ENCODE assay signal across 1 cellular context in the genomic region with DNA sequence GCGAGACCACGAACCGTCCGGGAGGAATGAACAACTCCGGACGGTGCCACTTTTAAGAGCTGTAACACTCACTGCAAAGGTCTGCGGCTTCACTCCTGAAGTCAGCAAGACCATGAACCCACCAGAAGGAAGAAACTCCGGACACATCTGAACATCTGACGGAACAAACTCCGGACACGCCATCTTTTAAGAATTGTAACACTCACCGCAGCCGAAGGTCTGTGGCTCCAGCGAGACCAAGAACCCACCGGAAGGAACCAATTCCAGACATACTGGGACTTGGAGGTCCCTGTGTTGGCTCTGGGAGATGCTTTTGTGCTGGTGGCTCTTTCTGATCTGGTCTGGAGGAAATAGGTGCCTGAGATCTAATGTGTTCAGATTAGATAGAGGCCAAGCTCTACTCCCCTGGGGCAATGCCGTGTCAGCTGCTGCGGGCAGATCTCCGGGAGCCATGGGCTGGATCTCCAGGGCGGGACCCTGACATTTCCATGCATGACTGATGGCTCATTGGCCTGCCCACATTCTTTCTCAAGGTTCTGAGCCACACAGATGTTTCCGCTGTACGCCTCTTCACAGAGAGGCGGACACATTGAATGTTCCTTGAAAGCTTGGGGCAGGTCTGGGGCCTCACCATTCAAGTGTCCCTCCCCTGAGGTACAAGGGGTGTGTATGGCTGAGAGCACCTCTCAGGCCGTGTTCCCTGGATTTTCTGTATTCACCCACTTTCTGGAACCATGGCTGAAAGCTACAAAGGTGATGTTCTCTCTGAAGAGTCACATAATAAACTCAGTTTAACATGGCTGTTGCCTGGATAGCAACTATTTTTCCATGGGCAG.
TF ChIP-seq lines count a peak whose summit lies in the region.

No MANE protein-coding gene starts in this region.

TF ChIP-seq in K562, 482 proteins besides CTCF, POLR2A, EP300 and RAD21 (continued from another document):
- peak; percentile 69 for TF ChIP-seq RBFOX2 (IDR thresholded peaks at IDR 0.05; ENCODE audit: low read depth, low read length)
- TF ChIP-seq ZNF134 (CRISPR knock-in tag; conservative IDR thresholded peaks at IDR 0.05): peak; percentile 26; the same call in 1 of the 2 replicates
- 0 out of 2 replicates have a peak, but pooled peaks have one; percentile 49 for TF ChIP-seq RB1 (IDR thresholded peaks at IDR 0.05; ENCODE audit: low read depth)
- TF ChIP-seq SMARCE1 (IDR thresholded peaks at IDR 0.05): peak; percentile 94
- TF ChIP-seq, protein P1, sequence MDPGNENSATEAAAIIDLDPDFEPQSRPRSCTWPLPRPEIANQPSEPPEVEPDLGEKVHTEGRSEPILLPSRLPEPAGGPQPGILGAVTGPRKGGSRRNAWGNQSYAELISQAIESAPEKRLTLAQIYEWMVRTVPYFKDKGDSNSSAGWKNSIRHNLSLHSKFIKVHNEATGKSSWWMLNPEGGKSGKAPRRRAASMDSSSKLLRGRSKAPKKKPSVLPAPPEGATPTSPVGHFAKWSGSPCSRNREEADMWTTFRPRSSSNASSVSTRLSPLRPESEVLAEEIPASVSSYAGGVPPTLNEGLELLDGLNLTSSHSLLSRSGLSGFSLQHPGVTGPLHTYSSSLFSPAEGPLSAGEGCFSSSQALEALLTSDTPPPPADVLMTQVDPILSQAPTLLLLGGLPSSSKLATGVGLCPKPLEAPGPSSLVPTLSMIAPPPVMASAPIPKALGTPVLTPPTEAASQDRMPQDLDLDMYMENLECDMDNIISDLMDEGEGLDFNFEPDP (CRISPR knock-in tag; IDR thresholded peaks at IDR 0.05): peak; percentile 74; the same call in 1 of the 2 replicates
- TF ChIP-seq POLR2AphosphoS5 (IDR thresholded peaks at IDR 0.05; ENCODE audit: control insufficient read depth, insufficient read depth, low read depth, low read length): peak; percentile 98
- TF ChIP-seq U2AF2 (optimal IDR thresholded peaks at IDR 0.05; ENCODE audit: low read depth, low read length): no peak
- 0 out of 4 replicates have a peak, but pooled peaks have one; percentile 72 to 75 for TF ChIP-seq SIN3A (IDR thresholded peaks at IDR 0.05; ENCODE audit: borderline replicate concordance in 2 of 2, control insufficient read depth in 1 of 2, low read depth in 2 of 2, low read length in 2 of 2)
- TF ChIP-seq, protein P2, sequence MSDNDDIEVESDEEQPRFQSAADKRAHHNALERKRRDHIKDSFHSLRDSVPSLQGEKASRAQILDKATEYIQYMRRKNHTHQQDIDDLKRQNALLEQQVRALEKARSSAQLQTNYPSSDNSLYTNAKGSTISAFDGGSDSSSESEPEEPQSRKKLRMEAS (CRISPR knock-in tag; IDR thresholded peaks at IDR 0.05): peak; percentile 89
- TF ChIP-seq PML (IDR thresholded peaks at IDR 0.05; ENCODE audit: low read length): peak; percentile 98
- TF ChIP-seq NCOR1 (IDR thresholded peaks at IDR 0.05): peak; percentile 98
- TF ChIP-seq ZNF347 (CRISPR knock-in tag; IDR thresholded peaks at IDR 0.05; ENCODE audit: low read depth): no peak
- peak; percentile 86 for TF ChIP-seq ZEB2 (IDR thresholded peaks at IDR 0.05)
- peak; percentile 37 for TF ChIP-seq MXD1 (CRISPR knock-in tag; IDR thresholded peaks at IDR 0.05; ENCODE audit: borderline replicate concordance, poor library complexity, severe bottlenecking)
- TF ChIP-seq ZNF282 (CRISPR knock-in tag; IDR thresholded peaks at IDR 0.05): no peak
- peak; percentile 44 for TF ChIP-seq THRB (CRISPR knock-in tag; conservative IDR thresholded peaks at IDR 0.05)
- TF ChIP-seq TEAD4 (IDR thresholded peaks at IDR 0.05; ENCODE audit: low read length): peak; percentile 98
- TF ChIP-seq TEAD4 (CRISPR knock-in tag; IDR thresholded peaks at IDR 0.05; ENCODE audit: borderline replicate concordance): no peak
- peak; percentile 21 for TF ChIP-seq E2F8 (IDR thresholded peaks at IDR 0.05; ENCODE audit: low read depth, partially characterized antibody)
- peak; percentile 76 for TF ChIP-seq ZNF316 (IDR thresholded peaks at IDR 0.05)
- TF ChIP-seq TOE1 (IDR thresholded peaks at IDR 0.05; ENCODE audit: borderline replicate concordance): 0 out of 2 replicates have a peak, but pooled peaks have one; percentile 18
- peak; percentile 80; the same call in 1 of the 2 replicates for TF ChIP-seq TOE1 (CRISPR knock-in tag; IDR thresholded peaks at IDR 0.05; ENCODE audit: borderline replicate concordance, low read depth)
- no peak for TF ChIP-seq POLR3A (IDR thresholded peaks at IDR 0.05; ENCODE audit: borderline replicate concordance, extremely low read depth, insufficient read depth, insufficient read length)
- TF ChIP-seq PBX2 (CRISPR knock-in tag; IDR thresholded peaks at IDR 0.05; ENCODE audit: low read depth): peak; percentile 89
- peak; percentile 98 for TF ChIP-seq PBX2 (tag; conservative IDR thresholded peaks at IDR 0.05; ENCODE audit: low read depth)
- peak; percentile 75 for TF ChIP-seq BCOR (IDR thresholded peaks at IDR 0.05)
- peak; percentile 98 for TF ChIP-seq MTA3 (IDR thresholded peaks at IDR 0.05; ENCODE audit: borderline replicate concordance)
- TF ChIP-seq BCL6 (CRISPR knock-in tag; IDR thresholded peaks at IDR 0.05): peak; percentile 50; the same call in 1 of the 2 replicates
- 0 out of 2 replicates have a peak, but pooled peaks have one; percentile 25 for TF ChIP-seq PHB (CRISPR knock-in tag; IDR thresholded peaks at IDR 0.05)
- 0 out of 2 replicates have a peak, but pooled peaks have one; percentile 27 for TF ChIP-seq PATZ1 (CRISPR knock-in tag; IDR thresholded peaks at IDR 0.05; ENCODE audit: borderline replicate concordance)
- peak; percentile 43; the same call in 1 of the 2 replicates for TF ChIP-seq ZNF449 (CRISPR knock-in tag; IDR thresholded peaks at IDR 0.05)
- TF ChIP-seq PHB2 (IDR thresholded peaks at IDR 0.05; ENCODE audit: low read depth): peak; percentile 87
- TF ChIP-seq SOX6 (IDR thresholded peaks at IDR 0.05): peak; percentile 95
- 0 out of 2 replicates have a peak, but pooled peaks have one; percentile 30 for TF ChIP-seq ZBTB1 (CRISPR knock-in tag; IDR thresholded peaks at IDR 0.05; ENCODE audit: borderline replicate concordance, low read depth)
- TF ChIP-seq FOXA3 (CRISPR knock-in tag; conservative IDR thresholded peaks at IDR 0.05 in 1 of 2, IDR thresholded peaks at IDR 0.05 in 1 of 2): peak; percentile 39 to 64; a peak in 3 of 4 replicates
- peak; percentile 84 for TF ChIP-seq LEF1 (IDR thresholded peaks at IDR 0.05)
- TF ChIP-seq MEIS2 (IDR thresholded peaks at IDR 0.05; ENCODE audit: partially characterized antibody): peak; percentile 99
- TF ChIP-seq TAF9B (IDR thresholded peaks at IDR 0.05; ENCODE audit: partially characterized antibody): peak; percentile 90
- peak; percentile 56; the same call in 1 of the 2 replicates for TF ChIP-seq TCFL5 (CRISPR knock-in tag; conservative IDR thresholded peaks at IDR 0.05)
